ENCODE assay signal across 1 cellular context in the genomic region with DNA sequence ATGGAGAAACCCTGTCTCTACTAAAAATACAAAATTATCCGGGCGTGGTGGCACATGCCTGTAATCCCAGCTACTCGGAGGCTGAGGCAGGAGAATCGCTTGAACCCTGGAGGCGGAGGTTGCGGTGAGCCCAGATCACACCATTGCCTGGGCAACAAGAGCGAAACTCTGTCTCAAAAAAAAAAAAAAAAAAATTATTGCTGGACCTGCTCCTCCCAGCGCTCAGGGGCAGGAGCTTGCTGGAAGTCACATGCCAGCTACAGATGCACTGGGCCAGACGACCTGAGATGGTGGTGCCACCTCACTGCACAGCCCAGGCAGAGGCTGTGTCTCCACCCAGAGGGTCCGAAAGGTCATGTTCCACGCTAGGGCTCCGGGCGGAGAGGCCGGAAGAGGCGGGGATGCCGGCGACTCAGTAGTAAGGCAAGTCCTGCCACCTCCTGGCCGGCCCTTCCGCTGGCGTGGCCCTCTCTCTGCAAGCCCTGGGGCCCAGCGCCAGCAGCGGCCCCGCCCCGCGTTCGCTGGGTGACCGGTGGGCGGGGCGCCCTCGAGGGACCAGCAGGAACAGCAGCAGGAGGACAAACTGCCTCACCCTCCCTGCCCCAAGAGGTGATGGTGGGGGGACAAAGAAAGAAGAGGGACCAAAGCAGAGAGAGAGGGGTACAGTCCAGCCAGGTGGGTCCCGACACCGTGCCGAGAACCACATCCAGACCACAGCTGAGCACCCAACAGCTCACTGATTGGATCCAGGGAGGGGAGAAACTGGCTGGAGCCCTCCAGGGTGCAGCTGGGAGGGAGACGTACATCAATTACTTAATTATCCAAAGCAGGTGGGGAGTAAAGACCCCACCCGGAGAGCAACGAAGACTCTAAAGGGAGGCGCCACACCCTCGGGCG.
TF ChIP-seq lines count a peak whose summit lies in the region.

No MANE protein-coding gene starts in this region.

TF ChIP-seq in K562, 482 proteins besides CTCF, POLR2A, EP300 and RAD21 (continued from another document and continues in another):
- no peak for TF ChIP-seq DEAF1 (CRISPR knock-in tag; IDR thresholded peaks at IDR 0.05)
- no peak for TF ChIP-seq CGGBP1 (CRISPR knock-in tag; IDR thresholded peaks at IDR 0.05)
- TF ChIP-seq TEAD1 (CRISPR knock-in tag; IDR thresholded peaks at IDR 0.05): 0 out of 4 replicates have a peak, but pooled peaks have one; percentile 11 to 46
- no peak for TF ChIP-seq ZNF780A (CRISPR knock-in tag; IDR thresholded peaks at IDR 0.05)
- no peak for TF ChIP-seq SMARCB1 (IDR thresholded peaks at IDR 0.05; ENCODE audit: insufficient read length, low read depth)
- no peak for TF ChIP-seq SNRNP70 (optimal IDR thresholded peaks at IDR 0.05; ENCODE audit: low read depth, low read length)
- TF ChIP-seq KDM2B (CRISPR knock-in tag; IDR thresholded peaks at IDR 0.05): no peak
- TF ChIP-seq ELF2 (CRISPR knock-in tag; IDR thresholded peaks at IDR 0.05): no peak
- no peak for TF ChIP-seq GABPA (tag; conservative IDR thresholded peaks at IDR 0.05; ENCODE audit: low read depth)
- TF ChIP-seq PRPF4 (IDR thresholded peaks at IDR 0.05; ENCODE audit: insufficient read depth, low read depth, low read length, poor library complexity, severe bottlenecking): no peak
- TF ChIP-seq NFE2 (IDR thresholded peaks at IDR 0.05; ENCODE audit: low read depth): no peak
- no peak for TF ChIP-seq TAF9B (IDR thresholded peaks at IDR 0.05; ENCODE audit: partially characterized antibody)
- TF ChIP-seq NR2C2 (CRISPR knock-in tag; IDR thresholded peaks at IDR 0.05): peak; percentile 80
- peak; percentile 87 for TF ChIP-seq NR2C2 (tag; IDR thresholded peaks at IDR 0.05)
- no peak for TF ChIP-seq BRF1 (IDR thresholded peaks at IDR 0.05; ENCODE audit: borderline replicate concordance, extremely low read depth, insufficient read length)
- TF ChIP-seq SAFB (IDR thresholded peaks at IDR 0.05; ENCODE audit: borderline replicate concordance, low read depth, low read length): no peak
- peak; percentile 82 for TF ChIP-seq ATF7 (IDR thresholded peaks at IDR 0.05)
- TF ChIP-seq, protein P1, sequence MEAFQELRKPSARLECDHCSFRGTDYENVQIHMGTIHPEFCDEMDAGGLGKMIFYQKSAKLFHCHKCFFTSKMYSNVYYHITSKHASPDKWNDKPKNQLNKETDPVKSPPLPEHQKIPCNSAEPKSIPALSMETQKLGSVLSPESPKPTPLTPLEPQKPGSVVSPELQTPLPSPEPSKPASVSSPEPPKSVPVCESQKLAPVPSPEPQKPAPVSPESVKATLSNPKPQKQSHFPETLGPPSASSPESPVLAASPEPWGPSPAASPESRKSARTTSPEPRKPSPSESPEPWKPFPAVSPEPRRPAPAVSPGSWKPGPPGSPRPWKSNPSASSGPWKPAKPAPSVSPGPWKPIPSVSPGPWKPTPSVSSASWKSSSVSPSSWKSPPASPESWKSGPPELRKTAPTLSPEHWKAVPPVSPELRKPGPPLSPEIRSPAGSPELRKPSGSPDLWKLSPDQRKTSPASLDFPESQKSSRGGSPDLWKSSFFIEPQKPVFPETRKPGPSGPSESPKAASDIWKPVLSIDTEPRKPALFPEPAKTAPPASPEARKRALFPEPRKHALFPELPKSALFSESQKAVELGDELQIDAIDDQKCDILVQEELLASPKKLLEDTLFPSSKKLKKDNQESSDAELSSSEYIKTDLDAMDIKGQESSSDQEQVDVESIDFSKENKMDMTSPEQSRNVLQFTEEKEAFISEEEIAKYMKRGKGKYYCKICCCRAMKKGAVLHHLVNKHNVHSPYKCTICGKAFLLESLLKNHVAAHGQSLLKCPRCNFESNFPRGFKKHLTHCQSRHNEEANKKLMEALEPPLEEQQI (IDR thresholded peaks at IDR 0.05): no peak
- TF ChIP-seq MBD2 (IDR thresholded peaks at IDR 0.05; ENCODE audit: borderline replicate concordance, low read depth): no peak
- TF ChIP-seq CHD1 (IDR thresholded peaks at IDR 0.05; ENCODE audit: low read length): peak; percentile 23
- TF ChIP-seq ZNF444 (CRISPR knock-in tag; IDR thresholded peaks at IDR 0.05): no peak
- TF ChIP-seq ZNF184 (CRISPR knock-in tag; IDR thresholded peaks at IDR 0.05): no peak
- no peak for TF ChIP-seq ZNF239 (CRISPR knock-in tag; IDR thresholded peaks at IDR 0.05)
- no peak for TF ChIP-seq POLR3G (IDR thresholded peaks at IDR 0.05; ENCODE audit: extremely low read depth, insufficient read length, insufficient replicate concordance)
- no peak for TF ChIP-seq PTRF (tag; IDR thresholded peaks at IDR 0.05)
- peak; percentile 68; the same call in 1 of the 2 replicates for TF ChIP-seq ZNF384 (IDR thresholded peaks at IDR 0.05; ENCODE audit: low read depth, low read length)
- TF ChIP-seq ZNF778 (CRISPR knock-in tag; IDR thresholded peaks at IDR 0.05): no peak
- TF ChIP-seq FOXK2 (conservative IDR thresholded peaks at IDR 0.05 in 1 of 2, IDR thresholded peaks at IDR 0.05 in 1 of 2; ENCODE audit: low read depth in 2 of 2): peak in 1 of 2 experiments; percentile 46; a peak in 1 of 4 replicates
- TF ChIP-seq SMARCE1 (IDR thresholded peaks at IDR 0.05): 0 out of 2 replicates have a peak, but pooled peaks have one; percentile 47
- no peak for TF ChIP-seq PHF20 (IDR thresholded peaks at IDR 0.05; ENCODE audit: partially characterized antibody)
- TF ChIP-seq ZNF398 (CRISPR knock-in tag; IDR thresholded peaks at IDR 0.05): no peak
- TF ChIP-seq, protein P2, sequence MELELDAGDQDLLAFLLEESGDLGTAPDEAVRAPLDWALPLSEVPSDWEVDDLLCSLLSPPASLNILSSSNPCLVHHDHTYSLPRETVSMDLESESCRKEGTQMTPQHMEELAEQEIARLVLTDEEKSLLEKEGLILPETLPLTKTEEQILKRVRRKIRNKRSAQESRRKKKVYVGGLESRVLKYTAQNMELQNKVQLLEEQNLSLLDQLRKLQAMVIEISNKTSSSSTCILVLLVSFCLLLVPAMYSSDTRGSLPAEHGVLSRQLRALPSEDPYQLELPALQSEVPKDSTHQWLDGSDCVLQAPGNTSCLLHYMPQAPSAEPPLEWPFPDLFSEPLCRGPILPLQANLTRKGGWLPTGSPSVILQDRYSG (tag; conservative IDR thresholded peaks at IDR 0.05; ENCODE audit: low read depth): no peak
- TF ChIP-seq HNRNPLL (IDR thresholded peaks at IDR 0.05; ENCODE audit: low read depth, low read length, poor library complexity, severe bottlenecking): peak; percentile 76
- TF ChIP-seq, protein P3, sequence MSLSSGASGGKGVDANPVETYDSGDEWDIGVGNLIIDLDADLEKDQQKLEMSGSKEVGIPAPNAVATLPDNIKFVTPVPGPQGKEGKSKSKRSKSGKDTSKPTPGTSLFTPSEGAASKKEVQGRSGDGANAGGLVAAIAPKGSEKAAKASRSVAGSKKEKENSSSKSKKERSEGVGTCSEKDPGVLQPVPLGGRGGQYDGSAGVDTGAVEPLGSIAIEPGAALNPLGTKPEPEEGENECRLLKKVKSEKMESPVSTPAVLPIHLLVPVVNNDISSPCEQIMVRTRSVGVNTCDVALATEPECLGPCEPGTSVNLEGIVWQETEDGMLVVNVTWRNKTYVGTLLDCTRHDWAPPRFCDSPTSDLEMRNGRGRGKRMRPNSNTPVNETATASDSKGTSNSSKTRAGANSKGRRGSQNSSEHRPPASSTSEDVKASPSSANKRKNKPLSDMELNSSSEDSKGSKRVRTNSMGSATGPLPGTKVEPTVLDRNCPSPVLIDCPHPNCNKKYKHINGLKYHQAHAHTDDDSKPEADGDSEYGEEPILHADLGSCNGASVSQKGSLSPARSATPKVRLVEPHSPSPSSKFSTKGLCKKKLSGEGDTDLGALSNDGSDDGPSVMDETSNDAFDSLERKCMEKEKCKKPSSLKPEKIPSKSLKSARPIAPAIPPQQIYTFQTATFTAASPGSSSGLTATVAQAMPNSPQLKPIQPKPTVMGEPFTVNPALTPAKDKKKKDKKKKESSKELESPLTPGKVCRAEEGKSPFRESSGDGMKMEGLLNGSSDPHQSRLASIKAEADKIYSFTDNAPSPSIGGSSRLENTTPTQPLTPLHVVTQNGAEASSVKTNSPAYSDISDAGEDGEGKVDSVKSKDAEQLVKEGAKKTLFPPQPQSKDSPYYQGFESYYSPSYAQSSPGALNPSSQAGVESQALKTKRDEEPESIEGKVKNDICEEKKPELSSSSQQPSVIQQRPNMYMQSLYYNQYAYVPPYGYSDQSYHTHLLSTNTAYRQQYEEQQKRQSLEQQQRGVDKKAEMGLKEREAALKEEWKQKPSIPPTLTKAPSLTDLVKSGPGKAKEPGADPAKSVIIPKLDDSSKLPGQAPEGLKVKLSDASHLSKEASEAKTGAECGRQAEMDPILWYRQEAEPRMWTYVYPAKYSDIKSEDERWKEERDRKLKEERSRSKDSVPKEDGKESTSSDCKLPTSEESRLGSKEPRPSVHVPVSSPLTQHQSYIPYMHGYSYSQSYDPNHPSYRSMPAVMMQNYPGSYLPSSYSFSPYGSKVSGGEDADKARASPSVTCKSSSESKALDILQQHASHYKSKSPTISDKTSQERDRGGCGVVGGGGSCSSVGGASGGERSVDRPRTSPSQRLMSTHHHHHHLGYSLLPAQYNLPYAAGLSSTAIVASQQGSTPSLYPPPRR (CRISPR knock-in tag; IDR thresholded peaks at IDR 0.05; ENCODE audit: borderline replicate concordance): no peak
- no peak for TF ChIP-seq HMGXB4 (CRISPR knock-in tag; IDR thresholded peaks at IDR 0.05)
- TF ChIP-seq ZFP36 (IDR thresholded peaks at IDR 0.05; ENCODE audit: low read depth, low read length, partially characterized antibody): peak; percentile 22
- TF ChIP-seq NRF1 (conservative IDR thresholded peaks at IDR 0.05 in 1 of 2, IDR thresholded peaks at IDR 0.05 in 1 of 2): peak; percentile 67 to 68
- peak; percentile 32; the same call in 1 of the 2 replicates for TF ChIP-seq PHF8 (IDR thresholded peaks at IDR 0.05; ENCODE audit: borderline replicate concordance, low read length)
- no peak for TF ChIP-seq ZNF41 (CRISPR knock-in tag; conservative IDR thresholded peaks at IDR 0.05)
- no peak for TF ChIP-seq CC2D1A (IDR thresholded peaks at IDR 0.05)
- no peak for TF ChIP-seq HOMEZ (CRISPR knock-in tag; IDR thresholded peaks at IDR 0.05)
- TF ChIP-seq NKRF (IDR thresholded peaks at IDR 0.05; ENCODE audit: borderline replicate concordance): no peak; the same call in none of the 2 replicates
- no peak for TF ChIP-seq ZNF324 (CRISPR knock-in tag; IDR thresholded peaks at IDR 0.05)
